Comparison of ENCODE assay signal across 1 cellular context in the genomic region with DNA sequence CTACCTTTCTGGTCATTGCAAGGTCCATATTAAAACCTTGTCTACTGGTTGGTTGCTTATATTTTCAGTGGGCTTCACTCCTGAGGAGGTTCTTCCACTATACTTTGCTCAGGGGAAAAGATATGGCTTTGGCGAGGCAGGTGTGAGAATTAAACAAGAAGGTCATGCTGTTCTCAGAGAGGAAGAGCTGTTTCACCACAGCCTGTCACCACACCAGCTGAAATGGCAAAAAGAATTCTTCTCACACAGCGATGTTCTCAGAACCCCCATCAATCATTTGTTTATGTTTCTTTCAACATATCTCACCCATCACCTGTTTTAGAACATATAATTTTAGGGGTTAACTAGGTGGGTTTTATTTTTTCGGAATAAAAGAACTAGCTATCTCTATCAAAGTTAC.
TF ChIP-seq lines count a peak whose summit lies in the region.

No MANE protein-coding gene starts in this region.

TF ChIP-seq in HepG2, 621 proteins besides CTCF, POLR2A, EP300 and RAD21:
- TF ChIP-seq, protein P1, sequence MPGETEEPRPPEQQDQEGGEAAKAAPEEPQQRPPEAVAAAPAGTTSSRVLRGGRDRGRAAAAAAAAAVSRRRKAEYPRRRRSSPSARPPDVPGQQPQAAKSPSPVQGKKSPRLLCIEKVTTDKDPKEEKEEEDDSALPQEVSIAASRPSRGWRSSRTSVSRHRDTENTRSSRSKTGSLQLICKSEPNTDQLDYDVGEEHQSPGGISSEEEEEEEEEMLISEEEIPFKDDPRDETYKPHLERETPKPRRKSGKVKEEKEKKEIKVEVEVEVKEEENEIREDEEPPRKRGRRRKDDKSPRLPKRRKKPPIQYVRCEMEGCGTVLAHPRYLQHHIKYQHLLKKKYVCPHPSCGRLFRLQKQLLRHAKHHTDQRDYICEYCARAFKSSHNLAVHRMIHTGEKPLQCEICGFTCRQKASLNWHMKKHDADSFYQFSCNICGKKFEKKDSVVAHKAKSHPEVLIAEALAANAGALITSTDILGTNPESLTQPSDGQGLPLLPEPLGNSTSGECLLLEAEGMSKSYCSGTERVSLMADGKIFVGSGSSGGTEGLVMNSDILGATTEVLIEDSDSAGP (CRISPR knock-in tag; IDR thresholded peaks at IDR 0.05; ENCODE audit: borderline replicate concordance): no peak
- no peak for TF ChIP-seq ZNF446 (CRISPR knock-in tag; IDR thresholded peaks at IDR 0.05)
- no peak for TF ChIP-seq ZBTB38 (CRISPR knock-in tag; IDR thresholded peaks at IDR 0.05)
- TF ChIP-seq, protein P2, sequence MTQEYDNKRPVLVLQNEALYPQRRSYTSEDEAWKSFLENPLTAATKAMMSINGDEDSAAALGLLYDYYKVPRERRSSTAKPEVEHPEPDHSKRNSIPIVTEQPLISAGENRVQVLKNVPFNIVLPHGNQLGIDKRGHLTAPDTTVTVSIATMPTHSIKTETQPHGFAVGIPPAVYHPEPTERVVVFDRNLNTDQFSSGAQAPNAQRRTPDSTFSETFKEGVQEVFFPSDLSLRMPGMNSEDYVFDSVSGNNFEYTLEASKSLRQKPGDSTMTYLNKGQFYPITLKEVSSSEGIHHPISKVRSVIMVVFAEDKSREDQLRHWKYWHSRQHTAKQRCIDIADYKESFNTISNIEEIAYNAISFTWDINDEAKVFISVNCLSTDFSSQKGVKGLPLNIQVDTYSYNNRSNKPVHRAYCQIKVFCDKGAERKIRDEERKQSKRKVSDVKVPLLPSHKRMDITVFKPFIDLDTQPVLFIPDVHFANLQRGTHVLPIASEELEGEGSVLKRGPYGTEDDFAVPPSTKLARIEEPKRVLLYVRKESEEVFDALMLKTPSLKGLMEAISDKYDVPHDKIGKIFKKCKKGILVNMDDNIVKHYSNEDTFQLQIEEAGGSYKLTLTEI (CRISPR knock-in tag; conservative IDR thresholded peaks at IDR 0.05): no peak
- TF ChIP-seq GPN1 (CRISPR knock-in tag; IDR thresholded peaks at IDR 0.05; ENCODE audit: borderline replicate concordance): no peak
- no peak for TF ChIP-seq HMGA1 (CRISPR knock-in tag; conservative IDR thresholded peaks at IDR 0.05)
- TF ChIP-seq ZSCAN30 (CRISPR knock-in tag; IDR thresholded peaks at IDR 0.05): no peak
- TF ChIP-seq, protein P3, sequence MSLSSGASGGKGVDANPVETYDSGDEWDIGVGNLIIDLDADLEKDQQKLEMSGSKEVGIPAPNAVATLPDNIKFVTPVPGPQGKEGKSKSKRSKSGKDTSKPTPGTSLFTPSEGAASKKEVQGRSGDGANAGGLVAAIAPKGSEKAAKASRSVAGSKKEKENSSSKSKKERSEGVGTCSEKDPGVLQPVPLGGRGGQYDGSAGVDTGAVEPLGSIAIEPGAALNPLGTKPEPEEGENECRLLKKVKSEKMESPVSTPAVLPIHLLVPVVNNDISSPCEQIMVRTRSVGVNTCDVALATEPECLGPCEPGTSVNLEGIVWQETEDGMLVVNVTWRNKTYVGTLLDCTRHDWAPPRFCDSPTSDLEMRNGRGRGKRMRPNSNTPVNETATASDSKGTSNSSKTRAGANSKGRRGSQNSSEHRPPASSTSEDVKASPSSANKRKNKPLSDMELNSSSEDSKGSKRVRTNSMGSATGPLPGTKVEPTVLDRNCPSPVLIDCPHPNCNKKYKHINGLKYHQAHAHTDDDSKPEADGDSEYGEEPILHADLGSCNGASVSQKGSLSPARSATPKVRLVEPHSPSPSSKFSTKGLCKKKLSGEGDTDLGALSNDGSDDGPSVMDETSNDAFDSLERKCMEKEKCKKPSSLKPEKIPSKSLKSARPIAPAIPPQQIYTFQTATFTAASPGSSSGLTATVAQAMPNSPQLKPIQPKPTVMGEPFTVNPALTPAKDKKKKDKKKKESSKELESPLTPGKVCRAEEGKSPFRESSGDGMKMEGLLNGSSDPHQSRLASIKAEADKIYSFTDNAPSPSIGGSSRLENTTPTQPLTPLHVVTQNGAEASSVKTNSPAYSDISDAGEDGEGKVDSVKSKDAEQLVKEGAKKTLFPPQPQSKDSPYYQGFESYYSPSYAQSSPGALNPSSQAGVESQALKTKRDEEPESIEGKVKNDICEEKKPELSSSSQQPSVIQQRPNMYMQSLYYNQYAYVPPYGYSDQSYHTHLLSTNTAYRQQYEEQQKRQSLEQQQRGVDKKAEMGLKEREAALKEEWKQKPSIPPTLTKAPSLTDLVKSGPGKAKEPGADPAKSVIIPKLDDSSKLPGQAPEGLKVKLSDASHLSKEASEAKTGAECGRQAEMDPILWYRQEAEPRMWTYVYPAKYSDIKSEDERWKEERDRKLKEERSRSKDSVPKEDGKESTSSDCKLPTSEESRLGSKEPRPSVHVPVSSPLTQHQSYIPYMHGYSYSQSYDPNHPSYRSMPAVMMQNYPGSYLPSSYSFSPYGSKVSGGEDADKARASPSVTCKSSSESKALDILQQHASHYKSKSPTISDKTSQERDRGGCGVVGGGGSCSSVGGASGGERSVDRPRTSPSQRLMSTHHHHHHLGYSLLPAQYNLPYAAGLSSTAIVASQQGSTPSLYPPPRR (CRISPR knock-in tag; IDR thresholded peaks at IDR 0.05; ENCODE audit: borderline replicate concordance): no peak
- TF ChIP-seq, protein P4, sequence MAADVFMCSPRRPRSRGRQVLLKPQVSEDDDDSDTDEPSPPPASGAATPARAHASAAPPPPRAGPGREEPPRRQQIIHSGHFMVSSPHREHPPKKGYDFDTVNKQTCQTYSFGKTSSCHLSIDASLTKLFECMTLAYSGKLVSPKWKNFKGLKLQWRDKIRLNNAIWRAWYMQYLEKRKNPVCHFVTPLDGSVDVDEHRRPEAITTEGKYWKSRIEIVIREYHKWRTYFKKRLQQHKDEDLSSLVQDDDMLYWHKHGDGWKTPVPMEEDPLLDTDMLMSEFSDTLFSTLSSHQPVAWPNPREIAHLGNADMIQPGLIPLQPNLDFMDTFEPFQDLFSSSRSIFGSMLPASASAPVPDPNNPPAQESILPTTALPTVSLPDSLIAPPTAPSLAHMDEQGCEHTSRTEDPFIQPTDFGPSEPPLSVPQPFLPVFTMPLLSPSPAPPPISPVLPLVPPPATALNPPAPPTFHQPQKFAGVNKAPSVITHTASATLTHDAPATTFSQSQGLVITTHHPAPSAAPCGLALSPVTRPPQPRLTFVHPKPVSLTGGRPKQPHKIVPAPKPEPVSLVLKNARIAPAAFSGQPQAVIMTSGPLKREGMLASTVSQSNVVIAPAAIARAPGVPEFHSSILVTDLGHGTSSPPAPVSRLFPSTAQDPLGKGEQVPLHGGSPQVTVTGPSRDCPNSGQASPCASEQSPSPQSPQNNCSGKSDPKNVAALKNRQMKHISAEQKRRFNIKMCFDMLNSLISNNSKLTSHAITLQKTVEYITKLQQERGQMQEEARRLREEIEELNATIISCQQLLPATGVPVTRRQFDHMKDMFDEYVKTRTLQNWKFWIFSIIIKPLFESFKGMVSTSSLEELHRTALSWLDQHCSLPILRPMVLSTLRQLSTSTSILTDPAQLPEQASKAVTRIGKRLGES (CRISPR knock-in tag; IDR thresholded peaks at IDR 0.05; ENCODE audit: borderline replicate concordance): no peak
- TF ChIP-seq ZSCAN21 (CRISPR knock-in tag; IDR thresholded peaks at IDR 0.05; ENCODE audit: borderline replicate concordance): no peak
- TF ChIP-seq SIN3A (IDR thresholded peaks at IDR 0.05; ENCODE audit: borderline replicate concordance, low read depth, low read length): no peak
- TF ChIP-seq ZNF589 (CRISPR knock-in tag; conservative IDR thresholded peaks at IDR 0.05): no peak
- no peak for TF ChIP-seq ZNF616 (CRISPR knock-in tag; IDR thresholded peaks at IDR 0.05; ENCODE audit: low read depth)
- no peak for TF ChIP-seq HNF4G (IDR thresholded peaks at IDR 0.05; ENCODE audit: borderline replicate concordance, low read depth, low read length)
- TF ChIP-seq HNF4G (CRISPR knock-in tag; IDR thresholded peaks at IDR 0.05; ENCODE audit: borderline replicate concordance, low read depth): no peak
- TF ChIP-seq TGIF2 (CRISPR knock-in tag; IDR thresholded peaks at IDR 0.05): no peak
